ENCODE assay signal across 14 cellular contexts in genomic region chr10:60267802-60268201, GRCh38.
"Had no signal": no experiment of that assay in that cellular context is flagged by ENCODE, and none has a peak within 500 bp of the region (broad histone marks: within the 10 kb centered on the region; RNA-seq: fewer than 3 reads in every experiment).

No MANE protein-coding gene starts in this region.

- H3K4me3 ChIP-seq: hepatocyte, lung, pancreas, sigmoid colon had no signal

- H3K4me1 ChIP-seq: pancreas, sigmoid colon had no signal

- H2AFZ ChIP-seq: hepatocyte had no signal

- H3K79me2 ChIP-seq: hepatocyte had no signal

- ATAC-seq: activated CD4-positive, alpha-beta T cell treated with anti-CD3 and anti-CD28 coated beads for 36 hours; effector memory CD8-positive, alpha-beta T cell; pancreas; stimulated activated naive B cell treated with anti-CD40 and anti-IgM and Interleukin-4, amounts not matched to agents 10 μg/mL and 1 μg/mL and 100 μg/mL, for 72 hours had no signal

- H3K9me3 ChIP-seq: neutrophil, pancreas, sigmoid colon had no signal

- H3K27ac ChIP-seq: hepatocyte, neutrophil, pancreas, sigmoid colon had no signal

- DNase-seq: activated CD4-positive, alpha-beta T cell treated with anti-CD3 and anti-CD28 coated beads for 36 hours; activated CD4-positive, alpha-beta T cell treated with anti-CD3 and anti-CD28 coated beads, Interleukin-2, amount 50 U/mL, for 48 hours; activated gamma-delta T cell treated with Interleukin-2 at 50 U/mL for 16 hours; activated T-cell treated with anti-CD3 and anti-CD28 coated beads for 4 hours; amniotic stem cell; effector memory CD8-positive, alpha-beta T cell; natural killer cell; pancreas; sigmoid colon; stimulated activated naive B cell treated with anti-CD40 and anti-IgM and Interleukin-4, amounts not matched to agents 10 μg/mL and 1 μg/mL and 100 μg/mL, for 72 hours; T-helper 2 cell had no signal

- H3K4me2 ChIP-seq: hepatocyte had no signal

- H3K27me3 ChIP-seq: hepatocyte, neutrophil, pancreas, sigmoid colon had no signal

- H3K36me3 ChIP-seq: neutrophil, pancreas, sigmoid colon had no signal
